15 cellular contexts compared by ENCODE assay signal in genomic region chr5:75167345-75167744, GRCh38.
DNase-seq lines count a peak whose midpoint lies in the region; ATAC-seq and TF ChIP-seq lines count a peak whose summit lies in the region.
"Had no signal": no experiment of that assay in that cellular context is flagged by ENCODE, and none has a peak within 500 bp of the region (broad histone marks: within the 10 kb centered on the region; RNA-seq: fewer than 3 reads in every experiment).

No MANE protein-coding gene starts in this region.

- no peaks in the 10 kb centered on the region for H3K9me3 Mint-ChIP-seq in MCF 10A (ENCODE audit: unreplicated experiment)
- H3K9me3 Mint-ChIP-seq in endothelial cell (ENCODE audit: unreplicated experiment): no peaks in the 10 kb centered on the region

- H3K79me2 ChIP-seq in OCI-LY7 (ENCODE audit: insufficient read depth, low read depth, low read length): no peaks in the 10 kb centered on the region
- H3K79me2 ChIP-seq in Karpas-422 (ENCODE audit: low read length): no peaks in the 10 kb centered on the region

- H2AFZ ChIP-seq in OCI-LY7 (ENCODE audit: low read length) (no peak overlapping the region), Karpas-422 (ENCODE audit: low read length) (no peak overlapping the region)

- H3K4me3 Mint-ChIP-seq in MCF 10A (ENCODE audit: unreplicated experiment): no peak overlapping the region
- no peak overlapping the region for H3K4me3 Mint-ChIP-seq in endothelial cell (ENCODE audit: unreplicated experiment)
- H3K4me3 Mint-ChIP-seq: naive thymus-derived CD8-positive, alpha-beta T cell; stimulated activated naive B cell treated with anti-CD40 and anti-IgM and Interleukin-4, amounts not matched to agents 10 μg/mL and 1 μg/mL and 100 μg/mL, for 72 hours had no signal

- no peaks in the 10 kb centered on the region for H3K27me3 Mint-ChIP-seq in MCF 10A (ENCODE audit: insufficient read depth, unreplicated experiment)
- no peaks in the 10 kb centered on the region for H3K27me3 Mint-ChIP-seq in endothelial cell (ENCODE audit: unreplicated experiment)

- H3K36me3 ChIP-seq in breast epithelium (no peaks in the 10 kb centered on the region), OCI-LY7 (ENCODE audit: insufficient read depth, low read length) (no peaks in the 10 kb centered on the region), transverse colon (no peaks in the 10 kb centered on the region), tibial artery (no peaks in the 10 kb centered on the region), Karpas-422 (ENCODE audit: insufficient read depth, low read length) (no peaks in the 10 kb centered on the region)

- no peak for TF ChIP-seq CTCF in MCF 10A (IDR thresholded peaks at IDR 0.05; ENCODE audit: unreplicated experiment)
- TF ChIP-seq CTCF in breast epithelium (IDR thresholded peaks at IDR 0.05): no peak
- peak; percentile 38; the same call in 1 of the 2 replicates for TF ChIP-seq CTCF in OCI-LY7 (conservative IDR thresholded peaks at IDR 0.05; ENCODE audit: low read length)
- peak; percentile 69 for TF ChIP-seq CTCF in endothelial cell (IDR thresholded peaks at IDR 0.05; ENCODE audit: unreplicated experiment)
- peak in 3 of 5 experiments; percentile 9 to 17 (median 16) for TF ChIP-seq CTCF in transverse colon (IDR thresholded peaks at IDR 0.05)
- TF ChIP-seq CTCF in tibial artery (IDR thresholded peaks at IDR 0.05): no peak

- H3K4me1 Mint-ChIP-seq in MCF 10A (ENCODE audit: insufficient read depth, unreplicated experiment): no peaks in the 10 kb centered on the region
- no peaks in the 10 kb centered on the region for H3K4me1 Mint-ChIP-seq in endothelial cell (ENCODE audit: unreplicated experiment)
- H3K4me1 Mint-ChIP-seq: naive thymus-derived CD8-positive, alpha-beta T cell; stimulated activated naive B cell treated with anti-CD40 and anti-IgM and Interleukin-4, amounts not matched to agents 10 μg/mL and 1 μg/mL and 100 μg/mL, for 72 hours had no signal

- in situ Hi-C loops in transverse colon (cut with MboI; ENCODE audit: low pct_ligation_motif_present in 1 of 4, low pct_unique_long_range_greater_than_20kb in 1 of 4, low sequenced_read_pairs in 3 of 4): no loop called here

- no peak for TF ChIP-seq EP300 in transverse colon (IDR thresholded peaks at IDR 0.05; ENCODE audit: low read depth)

- H3K27ac Mint-ChIP-seq in MCF 10A (ENCODE audit: low read depth, unreplicated experiment) (no peak overlapping the region), endothelial cell (ENCODE audit: unreplicated experiment) (no peak overlapping the region)
- H3K27ac Mint-ChIP-seq: naive thymus-derived CD8-positive, alpha-beta T cell; stimulated activated naive B cell treated with anti-CD40 and anti-IgM and Interleukin-4, amounts not matched to agents 10 μg/mL and 1 μg/mL and 100 μg/mL, for 72 hours had no signal

- CTCF ChIA-PET in MCF 10A (lab: Yijun Ruan, JAX): no interaction called here
- CTCF ChIA-PET in OCI-LY7 (lab: Charles Lee; ENCODE audit: unreplicated experiment): no interaction called here

- intact Hi-C loops in MCF 10A (cut with micrococcal nuclease) (no loop called here), breast epithelium (cut with DNase I; ENCODE audit: low total_unique reads) (no loop called here), OCI-LY7 (cut with micrococcal nuclease; ENCODE audit: unreplicated experiment) (no loop called here), transverse colon (cut with DNase I; ENCODE audit: low total_unique reads) (no loop called here), left cardiac atrium (cut with DNase I) (no loop called here), tibial artery (cut with DNase I; ENCODE audit: low total_unique reads) (no loop called here)

- H3K9me3 ChIP-seq in breast epithelium (no peaks in the 10 kb centered on the region), OCI-LY7 (ENCODE audit: low read length) (no peaks in the 10 kb centered on the region), transverse colon (no peaks in the 10 kb centered on the region), tibial artery (no peaks in the 10 kb centered on the region), Karpas-422 (ENCODE audit: low read length) (no peaks in the 10 kb centered on the region)

- H3K27me3 ChIP-seq in breast epithelium (no peaks in the 10 kb centered on the region), transverse colon (no peaks in the 10 kb centered on the region), tibial artery (no peaks in the 10 kb centered on the region), Karpas-422 (ENCODE audit: low read length) (no peaks in the 10 kb centered on the region)

- H3K27ac ChIP-seq in breast epithelium (no peak overlapping the region), OCI-LY7 (ENCODE audit: low read depth, low read length, poor library complexity, severe bottlenecking) (no peak overlapping the region), transverse colon (no peak overlapping the region), tibial artery (no peak overlapping the region), Karpas-422 (ENCODE audit: low read length) (no peak overlapping the region)

- no peak for ATAC-seq in left cardiac atrium
- ATAC-seq: naive thymus-derived CD8-positive, alpha-beta T cell; stimulated activated naive B cell treated with anti-CD40 and anti-IgM and Interleukin-4, amounts not matched to agents 10 μg/mL and 1 μg/mL and 100 μg/mL, for 72 hours had no signal

- no peak overlapping the region for H3K4me3 ChIP-seq in breast epithelium
- no peak overlapping the region for H3K4me3 ChIP-seq in OCI-LY7 (ENCODE audit: low read depth, low read length, poor library complexity, severe bottlenecking)
- no peak overlapping the region for H3K4me3 ChIP-seq in transverse colon
- H3K4me3 ChIP-seq in tibial artery: no peak overlapping the region
- H3K4me3 ChIP-seq in Karpas-422 (ENCODE audit: low read length): no peak overlapping the region

- BruUV-seq in MCF 10A (replicated peaks; lab: Mats Ljungman, UMichigan) (no TSS peak), OCI-LY7 (replicated peaks; lab: Mats Ljungman, UMichigan) (no TSS peak)

- no peak for TF ChIP-seq POLR2A in breast epithelium (IDR thresholded peaks at IDR 0.05)
- TF ChIP-seq POLR2A in transverse colon (IDR thresholded peaks at IDR 0.05): no peak

- H3K9me2 ChIP-seq in OCI-LY7 (ENCODE audit: insufficient read depth, low read length) (0 out of 2 replicates have a peak, but pooled peaks cover 7% of the 10 kb centered on the region), Karpas-422 (replicated peaks; ENCODE audit: insufficient read depth, low read length) (no peaks in the 10 kb centered on the region)

- H3K4me1 ChIP-seq in breast epithelium: no peaks in the 10 kb centered on the region
- no peaks in the 10 kb centered on the region for H3K4me1 ChIP-seq in OCI-LY7 (ENCODE audit: insufficient read depth, low read length, poor library complexity, severe bottlenecking)
- H3K4me1 ChIP-seq in transverse colon: no peaks in the 10 kb centered on the region
- H3K4me1 ChIP-seq in tibial artery: no peaks in the 10 kb centered on the region
- no peaks in the 10 kb centered on the region for H3K4me1 ChIP-seq in Karpas-422 (ENCODE audit: low read length)

- POLR2A ChIA-PET in MCF 10A (lab: Yijun Ruan, JAX): no interaction called here
- POLR2A ChIA-PET in OCI-LY7 (lab: Charles Lee): no interaction called here

- no peaks in the 10 kb centered on the region for H3K36me3 Mint-ChIP-seq in MCF 10A (ENCODE audit: insufficient read depth, unreplicated experiment)
- H3K36me3 Mint-ChIP-seq in endothelial cell (ENCODE audit: low read depth, unreplicated experiment): peaks cover 1% of the 10 kb centered on the region
- H3K36me3 Mint-ChIP-seq: stimulated activated naive B cell treated with anti-CD40 and anti-IgM and Interleukin-4, amounts not matched to agents 10 μg/mL and 1 μg/mL and 100 μg/mL, for 72 hours had no signal

- no peak overlapping the region for H3K9ac ChIP-seq in Karpas-422 (ENCODE audit: low read length)

- no peak overlapping the region for H3K4me2 ChIP-seq in OCI-LY7 (ENCODE audit: low read length)
- no peak overlapping the region for H3K4me2 ChIP-seq in Karpas-422 (ENCODE audit: low read depth, low read length, poor library complexity, severe bottlenecking)

- no peaks in the 10 kb centered on the region for H4K20me1 ChIP-seq in OCI-LY7 (ENCODE audit: insufficient read depth, low read length)
- H4K20me1 ChIP-seq in Karpas-422 (ENCODE audit: insufficient read depth, low read depth, low read length): no peaks in the 10 kb centered on the region

- DNase-seq in MCF 10A (ENCODE audit: unreplicated experiment) (peak; percentile 19), breast epithelium (ENCODE audit: low spot score in 2 of 2) (no peak), OCI-LY7 (ENCODE audit: low spot score) (no peak), endothelial cell (ENCODE audit: low spot score) (no peak), transverse colon (no peak), left cardiac atrium (no peak), tibial artery (no peak), Karpas-422 (no peak)
- DNase-seq: AML-193; cortex of kidney; naive thymus-derived CD8-positive, alpha-beta T cell; NCI-H1092 treated with DMSO at 0.1 percent for 48 hours; stimulated activated CD4-positive, alpha-beta T cell treated with anti-CD3 and anti-CD28 coated beads, Interleukin-15, amount 100 ng/mL, for 24 hours; stimulated activated naive B cell treated with anti-CD40 and anti-IgM and Interleukin-4, amounts not matched to agents 10 μg/mL and 1 μg/mL and 100 μg/mL, for 72 hours; T1000 had no signal

Comparison
In these comparisons a context has a peak if more than half of its experiments do, and no peak if none do; other contexts are left out.
1. CTCF ChIP-seq: peak in OCI-LY7 (single experiment), endothelial cell (single experiment) and transverse colon (3 of 5); none in MCF 10A (single experiment), breast epithelium (0 of 3) and tibial artery (0 of 2).